Comparison of ENCODE assay signal across 8 cellular contexts in the genomic region with DNA sequence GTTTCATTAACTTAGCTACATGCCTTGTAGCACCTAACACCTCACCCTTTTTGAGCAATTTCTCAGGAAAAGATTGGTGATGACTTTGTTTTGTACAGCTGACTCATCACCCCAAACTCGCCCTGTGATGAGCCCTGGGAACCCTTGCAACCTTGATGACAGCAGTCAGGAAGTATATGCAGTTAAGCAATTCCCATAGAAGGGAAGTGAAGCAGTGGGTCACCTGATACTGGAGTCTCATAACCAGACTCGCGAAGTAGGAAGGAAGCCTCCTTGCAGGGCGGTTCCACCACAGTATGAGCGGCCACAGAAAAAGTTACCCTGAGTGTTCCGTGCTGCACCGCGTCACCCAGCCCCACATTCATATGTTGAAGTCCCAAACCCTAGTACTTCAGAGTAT.
DNase-seq lines count a peak whose midpoint lies in the region; ATAC-seq and TF ChIP-seq lines count a peak whose summit lies in the region.

No MANE protein-coding gene starts in this region.

- no peak overlapping the region for H3K4me3 ChIP-seq in adrenal gland

- H3K36me3 ChIP-seq in adrenal gland (replicated peaks in 1 of 2) = no peaks in the 10 kb centered on the region

- H3K27me3 ChIP-seq in adrenal gland = no peaks in the 10 kb centered on the region

- no peak overlapping the region for H3K27ac ChIP-seq in adrenal gland

- no peak for TF ChIP-seq CTCF in adrenal gland (IDR thresholded peaks at IDR 0.05)
- TF ChIP-seq CTCF in GM10266 (IDR thresholded peaks at IDR 0.05; ENCODE audit: control insufficient read depth, insufficient read depth, low read depth, missing control alignments) = no peak

- 69 to 80% (median 73%) methylated on average over 8 of the region's 8 CpGs for WGBS in adrenal gland, 4 donors

- ATAC-seq in left lobe of liver = peak; percentile 54
- no peak for ATAC-seq in HG03378 (IDR thresholded peaks at IDR 0.05; ENCODE audit: unreplicated experiment)

- no peak for TF ChIP-seq POLR2A in adrenal gland (IDR thresholded peaks at IDR 0.05)

- intact Hi-C loops in adrenal gland (cut with DNase I) = no loop called here

- no peaks in the 10 kb centered on the region for H3K9me3 ChIP-seq in adrenal gland (replicated peaks in 1 of 3)

- no peaks in the 10 kb centered on the region for H3K4me1 ChIP-seq in adrenal gland (replicated peaks in 1 of 2)

- DNase-seq in Ammon's horn (ENCODE audit: low spot score) = peak; percentile 5
- DNase-seq in HPDE6-E6E7 (ENCODE audit: extremely low spot score) = peak; percentile 40
- DNase-seq in adrenal gland = peak in 6 of 7 donors; percentile 10 to 56 (median 31)
- peak; percentile 54 for DNase-seq in left lobe of liver (ENCODE audit: low spot score)
- no peak for DNase-seq in mucosa of gallbladder (ENCODE audit: low spot score)
- no peak for DNase-seq in GM10266 (ENCODE audit: extremely low spot score)
- DNase-seq in NCI-H1105 (lab: John Stamatoyannopoulos, UW) = no peak

Comparison
In these comparisons a context has a peak if more than half of its experiments do, and no peak if none do; other contexts are left out.
1. DNase-seq: peak in Ammon's horn (single experiment), HPDE6-E6E7 (single experiment), adrenal gland (6 of 7) and left lobe of liver (single experiment); none in mucosa of gallbladder (single experiment), GM10266 (single experiment) and NCI-H1105 (single experiment).